ENCODE assay signal across 8 cellular contexts in genomic region chr18:76405761-76406356, GRCh38.
DNase-seq lines count a peak whose midpoint lies in the region; FAIRE-seq and TF ChIP-seq lines count a peak whose summit lies in the region.

No MANE protein-coding gene starts in this region.

- H3K27ac ChIP-seq in esophagus squamous epithelium (no peak overlapping the region), osteoblast (ENCODE audit: low read depth, low read length) (no peak overlapping the region)

- 65 to 80% methylated on average over 20 to 25 of the region's 31 CpGs for WGBS in esophagus squamous epithelium, 2 donors

- no peaks in the 10 kb centered on the region for H3K9me3 ChIP-seq in esophagus squamous epithelium
- H3K9me3 ChIP-seq in osteoblast (ENCODE audit: low read depth, low read length), result no peaks in the 10 kb centered on the region

- no peak for FAIRE-seq in RCC 7860 (lab: Jason Lieb, UNC)

- H3K36me3 ChIP-seq in esophagus squamous epithelium (peaks cover 0 to 28% (median 0%) of the 10 kb centered on the region in 3 donors), osteoblast (ENCODE audit: insufficient read depth, low read length) (peaks cover 3% of the 10 kb centered on the region)

- DNase-seq in NCI-H2081 (lab: John Stamatoyannopoulos, UW) (peak; percentile 5 to 24), NCI-H2081 treated with DMSO at 0.1 percent for 48 hours (lab: John Stamatoyannopoulos, UW) (no peak), Kasumi-1 (lab: John Stamatoyannopoulos, UW) (peak; percentile 56 to 59), esophagus squamous epithelium (lab: John Stamatoyannopoulos, UW) (no peak), osteoblast (ENCODE audit: insufficient read length, low spot score, missing footprints) (peak; percentile 92), RCC 7860 (ENCODE audit: low spot score) (no peak), COLO668 (lab: John Stamatoyannopoulos, UW; ENCODE audit: unreplicated experiment) (no peak)
- peak; percentile 63 for DNase-seq in activated CD4-positive, alpha-beta T cell treated with anti-CD3 and anti-CD28 coated beads, Interleukin-2, amount 50 U/mL, for 1 hour

- no peak overlapping the region for H3K4me3 ChIP-seq in esophagus squamous epithelium
- no peak overlapping the region for H3K4me3 ChIP-seq in osteoblast (ENCODE audit: insufficient read depth, low read length)

- peaks cover 56% of the 10 kb centered on the region for H4K20me1 ChIP-seq in osteoblast (ENCODE audit: insufficient read depth, low read length)

- peaks cover 36% of the 10 kb centered on the region for H3K79me2 ChIP-seq in osteoblast (ENCODE audit: insufficient read depth, low read length)

- TF ChIP-seq POLR2A in esophagus squamous epithelium (IDR thresholded peaks at IDR 0.05), result no peak

- intact Hi-C loops in esophagus squamous epithelium (cut with DNase I), result no loop called here

- H2AFZ ChIP-seq in osteoblast (ENCODE audit: low read length), result no peak overlapping the region

- H3K4me2 ChIP-seq in osteoblast (ENCODE audit: insufficient read depth, low read length), result no peak overlapping the region

- TF ChIP-seq CTCF in esophagus squamous epithelium (IDR thresholded peaks at IDR 0.05) (peak in 5 of 6 experiments; percentile 36 to 65 (median 55)), osteoblast (IDR thresholded peaks at IDR 0.05; ENCODE audit: extremely low read depth, low read depth, low read length) (peak; percentile 46)

- H3K4me1 ChIP-seq in esophagus squamous epithelium (peaks cover 0 to 29% (median 0%) of the 10 kb centered on the region in 3 donors), osteoblast (ENCODE audit: insufficient read depth, low read length) (no peaks in the 10 kb centered on the region)

- H3K27me3 ChIP-seq in esophagus squamous epithelium, result no peaks in the 10 kb centered on the region
- H3K27me3 ChIP-seq in osteoblast (ENCODE audit: insufficient read depth, low read length), result no peaks in the 10 kb centered on the region

Comparison
In these comparisons a context has a peak if more than half of its experiments do, and no peak if none do; other contexts are left out.
1. DNase-seq: peak in NCI-H2081 (2 of 2), Kasumi-1 (2 of 2), activated CD4-positive, alpha-beta T cell treated with anti-CD3 and anti-CD28 coated beads, Interleukin-2, amount 50 U/mL, for 1 hour (single experiment) and osteoblast (single experiment); none in NCI-H2081 treated with DMSO at 0.1 percent for 48 hours (single experiment), esophagus squamous epithelium (single experiment), RCC 7860 (single experiment) and COLO668 (single experiment).